In the genomic region with DNA sequence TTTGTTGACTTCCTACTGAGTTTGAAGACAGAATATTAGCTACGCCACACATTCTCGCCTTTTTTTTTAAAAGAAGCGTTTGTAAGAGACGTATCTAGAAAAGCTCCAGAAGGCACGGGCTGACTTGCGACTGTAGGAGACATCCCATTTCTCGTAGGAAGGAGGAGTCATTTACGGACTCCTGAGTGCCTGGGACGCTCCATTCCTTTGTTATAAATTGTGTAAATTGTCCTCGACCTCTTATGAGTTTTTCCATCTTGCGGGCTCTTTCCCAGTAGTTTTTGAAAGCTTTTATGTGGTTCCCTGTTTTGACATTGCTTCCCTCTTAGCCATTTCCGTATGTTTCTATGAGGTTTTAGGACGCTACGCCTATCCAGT, we compare ENCODE assay signal across 8 cellular contexts. TPM values are rescaled to one million over a fixed set of nuclear protein-coding genes. Genes with fewer than 3 reads are reported as not detected.
DNase-seq lines count a peak whose midpoint lies in the region; TF ChIP-seq lines count a peak whose summit lies in the region.

No MANE protein-coding gene starts in this region.

- DNase-seq in activated CD4-positive, alpha-beta T cell treated with anti-CD3 and anti-CD28 coated beads, Interleukin-2, amount 10 ng/mL, durations not matched to agents 7 days and 5 days = no peak
- DNase-seq in activated CD4-positive, alpha-beta T cell treated with anti-CD3 and anti-CD28 coated beads, Interleukin-2, amount 50 U/mL, for 48 hours = no peak
- peak; percentile 46 for DNase-seq in fibroblast of peridontal ligament (ENCODE audit: extremely low read depth)
- peak; percentile 28 for DNase-seq in retina
- DNase-seq in DMS153 treated with DMSO at 0.1 percent for 48 hours (lab: John Stamatoyannopoulos, UW; ENCODE audit: unreplicated experiment) = no peak
- DNase-seq in stimulated activated CD4-positive, alpha-beta T cell treated with anti-CD3 and anti-CD28 coated beads, Interleukin-12 subunit alpha, Interleukin-12 subunit beta, amount 100 ng/mL, for 4 hours = no peak
- no peak for DNase-seq in islet precursor cell

- no peak overlapping the region for H2AFZ ChIP-seq in SU-DHL-6 (ENCODE audit: low read depth, low read length, severe bottlenecking)

- H3F3A ChIP-seq in SU-DHL-6 (ENCODE audit: insufficient read depth) = no peaks in the 10 kb centered on the region

- peak overlapping the region; percentile 99 for H3K9ac ChIP-seq in SU-DHL-6 (ENCODE audit: low read length)

- no peaks in the 10 kb centered on the region for H3K9me2 ChIP-seq in SU-DHL-6 (replicated peaks; ENCODE audit: insufficient read depth, low read length)

- no peak for TF ChIP-seq CTCF in SU-DHL-6 (IDR thresholded peaks at IDR 0.05; ENCODE audit: insufficient read depth, low read length, poor library complexity, severe bottlenecking)

- H3K4me2 ChIP-seq in SU-DHL-6 (ENCODE audit: low read depth, low read length, poor library complexity, severe bottlenecking) = peak overlapping the region; percentile 82

- H3K36me3 ChIP-seq in SU-DHL-6 (ENCODE audit: low read length) = peaks cover 14% of the 10 kb centered on the region

- H3K36me3 Mint-ChIP-seq in activated CD4-positive, alpha-beta T cell treated with anti-CD3 and anti-CD28 coated beads, Interleukin-2, amount 10 ng/mL, durations not matched to agents 7 days and 5 days (ENCODE audit: low read depth) = peaks cover 29% of the 10 kb centered on the region

- peak overlapping the region; percentile 79 for H3K27ac Mint-ChIP-seq in activated CD4-positive, alpha-beta T cell treated with anti-CD3 and anti-CD28 coated beads, Interleukin-2, amount 10 ng/mL, durations not matched to agents 7 days and 5 days

- H3K9me3 Mint-ChIP-seq in activated CD4-positive, alpha-beta T cell treated with anti-CD3 and anti-CD28 coated beads, Interleukin-2, amount 10 ng/mL, durations not matched to agents 7 days and 5 days = no peaks in the 10 kb centered on the region

- CTCF ChIA-PET in activated CD4-positive, alpha-beta T cell treated with anti-CD3 and anti-CD28 coated beads, Interleukin-2, amount 10 ng/mL, durations not matched to agents 7 days and 5 days (lab: Charles Lee) = interaction anchor here (0.8 to 1.7 kb wide), 3 partner anchors 10 to 222 kb away, joined by 3 to 4 read pairs (median 3); no protein-coding TSS in a partner anchor

- H3K9me3 ChIP-seq in SU-DHL-6 (ENCODE audit: insufficient read depth, low read length) = no peaks in the 10 kb centered on the region

- H3K27ac ChIP-seq in SU-DHL-6 (ENCODE audit: low read depth, low read length) = peak overlapping the region; percentile 71

- H3K4me1 Mint-ChIP-seq in activated CD4-positive, alpha-beta T cell treated with anti-CD3 and anti-CD28 coated beads, Interleukin-2, amount 10 ng/mL, durations not matched to agents 7 days and 5 days = peaks cover 50% of the 10 kb centered on the region

- H4K20me1 ChIP-seq in SU-DHL-6 (ENCODE audit: low read depth, low read length) = peaks cover 3% of the 10 kb centered on the region; the same call in 1 of the 2 replicates

- peaks cover 64% of the 10 kb centered on the region for H3K79me2 ChIP-seq in SU-DHL-6 (ENCODE audit: insufficient read depth, low read length)

- H3K27me3 Mint-ChIP-seq in activated CD4-positive, alpha-beta T cell treated with anti-CD3 and anti-CD28 coated beads, Interleukin-2, amount 10 ng/mL, durations not matched to agents 7 days and 5 days = no peaks in the 10 kb centered on the region

- H3K4me3 ChIP-seq in SU-DHL-6 (ENCODE audit: insufficient read depth, low read length, poor library complexity, severe bottlenecking) = peak overlapping the region; percentile 94

- no peaks in the 10 kb centered on the region for H3K27me3 ChIP-seq in SU-DHL-6 (ENCODE audit: low read length)

- POLR2A ChIA-PET in activated CD4-positive, alpha-beta T cell treated with anti-CD3 and anti-CD28 coated beads, Interleukin-2, amount 10 ng/mL, durations not matched to agents 7 days and 5 days (lab: Charles Lee) = no interaction called here

- H3K4me3 Mint-ChIP-seq in activated CD4-positive, alpha-beta T cell treated with anti-CD3 and anti-CD28 coated beads, Interleukin-2, amount 10 ng/mL, durations not matched to agents 7 days and 5 days = peak overlapping the region; percentile 84

RNA-seq across cellular contexts. Expression of a gene that starts 1.0 kb away (rescaled TPM):
- total RNA-seq in activated CD4-positive, alpha-beta T cell treated with anti-CD3 and anti-CD28 coated beads, Interleukin-2, amount 10 ng/mL, durations not matched to agents 7 days and 5 days = 100 to 1,000 TPM in 1 of 2 experiments, 10 to 100 TPM in 1; 95.5 to 109 TPM

RNA-seq across cellular contexts. Expression of a gene that starts 12.6 kb away (rescaled TPM):
- total RNA-seq in activated CD4-positive, alpha-beta T cell treated with anti-CD3 and anti-CD28 coated beads, Interleukin-2, amount 10 ng/mL, durations not matched to agents 7 days and 5 days = 1 to 10 TPM in 1 of 2 experiments, under 1 TPM in 1; 0.97 to 1.1 TPM

RNA-seq across cellular contexts. Expression of a gene that starts 17.6 kb away (rescaled TPM):
- total RNA-seq in activated CD4-positive, alpha-beta T cell treated with anti-CD3 and anti-CD28 coated beads, Interleukin-2, amount 10 ng/mL, durations not matched to agents 7 days and 5 days = 10 to 100 TPM; 28.5 to 38.5 TPM

RNA-seq across cellular contexts. Expression of a gene that starts 33.5 kb away (rescaled TPM):
- 1 to 10 TPM; 4.0 to 4.1 TPM for total RNA-seq in activated CD4-positive, alpha-beta T cell treated with anti-CD3 and anti-CD28 coated beads, Interleukin-2, amount 10 ng/mL, durations not matched to agents 7 days and 5 days

RNA-seq across cellular contexts. Expression of a gene that starts 40.4 kb away (rescaled TPM):
- 10 to 100 TPM; 90.1 to 99.4 TPM for total RNA-seq in activated CD4-positive, alpha-beta T cell treated with anti-CD3 and anti-CD28 coated beads, Interleukin-2, amount 10 ng/mL, durations not matched to agents 7 days and 5 days

Comparison
In these comparisons a context has a peak if more than half of its experiments do, and no peak if none do; other contexts are left out.
1. DNase-seq: peak in fibroblast of peridontal ligament (single experiment) and retina (single experiment); none in activated CD4-positive, alpha-beta T cell treated with anti-CD3 and anti-CD28 coated beads, Interleukin-2, amount 10 ng/mL, durations not matched to agents 7 days and 5 days (single experiment), activated CD4-positive, alpha-beta T cell treated with anti-CD3 and anti-CD28 coated beads, Interleukin-2, amount 50 U/mL, for 48 hours (0 of 2), DMS153 treated with DMSO at 0.1 percent for 48 hours (single experiment), stimulated activated CD4-positive, alpha-beta T cell treated with anti-CD3 and anti-CD28 coated beads, Interleukin-12 subunit alpha, Interleukin-12 subunit beta, amount 100 ng/mL, for 4 hours (single experiment) and islet precursor cell (single experiment).